ENCODE assay signal across 18 cellular contexts in the genomic region with DNA sequence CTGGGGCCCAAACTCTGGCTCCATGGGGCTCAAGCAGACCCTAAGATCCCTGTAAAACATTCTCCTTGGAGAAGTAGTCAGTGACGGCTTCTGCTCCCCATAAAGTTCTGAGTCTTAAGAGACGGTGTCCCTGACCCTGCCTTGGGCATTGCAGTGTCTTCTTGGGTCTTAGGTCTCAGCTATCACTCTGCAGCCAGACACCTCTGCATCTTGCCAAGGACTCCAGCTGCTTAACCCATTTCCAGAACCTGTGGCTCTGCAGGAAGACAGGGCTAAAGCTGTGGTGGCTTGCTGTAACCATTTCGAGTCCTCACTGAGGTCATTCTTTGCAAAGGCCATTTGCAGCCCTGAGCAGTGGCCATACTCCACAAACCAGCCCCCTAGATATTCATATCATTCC.
DNase-seq lines count a peak whose midpoint lies in the region; ATAC-seq and TF ChIP-seq lines count a peak whose summit lies in the region.
"Had no signal": no experiment of that assay in that cellular context is flagged by ENCODE, and none has a peak within 500 bp of the region (broad histone marks: within the 10 kb centered on the region; RNA-seq: fewer than 3 reads in every experiment).

No MANE protein-coding gene starts in this region.

- H3K27me3 ChIP-seq in psoas muscle (ENCODE audit: insufficient read depth in 3 of 3, low read length in 2 of 3): no peaks in the 10 kb centered on the region
- H3K27me3 ChIP-seq: BLaER1 had no signal

- DNase-seq in psoas muscle: no peak
- no peak for DNase-seq in activated T-cell treated with anti-CD3 and anti-CD28 coated beads, Interleukin-2, amount 50 U/mL, for 1 hour
- no peak for DNase-seq in stimulated activated CD4-positive, alpha-beta T cell treated with anti-CD3 and anti-CD28 coated beads, Interleukin-12 subunit alpha, Interleukin-12 subunit beta, amount 100 ng/mL, for 4 hours
- no peak for DNase-seq in Ammon's horn (ENCODE audit: low spot score)
- DNase-seq: CD4-positive, alpha-beta T cell; CD8-positive, alpha-beta memory T cell; DMS 273 treated with DMSO at 0.1 percent for 48 hours; DMS79; EL; GDM1; H9; HFFc6 had no signal

- ATAC-seq in psoas muscle: peak in 3 of 4 donors; percentile 37 to 58 (median 41)
- ATAC-seq: GM12878, GM23338, HCT116 had no signal

- no peaks in the 10 kb centered on the region for H3K9me3 ChIP-seq in HEK293 (ENCODE audit: control insufficient read depth, insufficient read depth, low read depth, low read length)
- no peaks in the 10 kb centered on the region for H3K9me3 ChIP-seq in psoas muscle
- H3K9me3 ChIP-seq: BLaER1 had no signal

- H3K27ac ChIP-seq in HEK293 (ENCODE audit: extremely low read depth, low read depth, low read length): no peak overlapping the region
- peak overlapping the region; percentile 88; the same call in 1 of the 2 replicates for H3K27ac ChIP-seq in VCaP
- H3K27ac ChIP-seq in psoas muscle: no peak overlapping the region
- H3K27ac ChIP-seq: BLaER1 had no signal

- no peaks in the 10 kb centered on the region for H3K4me1 ChIP-seq in HEK293 (ENCODE audit: control insufficient read depth, insufficient read depth, low read length)
- peaks cover 5% of the 10 kb centered on the region for H3K4me1 ChIP-seq in psoas muscle

- H3K4me3 ChIP-seq in HEK293 (ENCODE audit: low read depth, low read length) (no peak overlapping the region), psoas muscle (no peak overlapping the region)
- H3K4me3 ChIP-seq: BLaER1, GM12878, GM23338 had no signal

- intact Hi-C loops in psoas muscle (cut with DNase I): no loop called here

- WGBS in psoas muscle, 3 donors: 58 to 92% (median 91%) methylated on average over 3 of the region's 3 CpGs

- H3K36me3 ChIP-seq in HEK293 (ENCODE audit: control insufficient read depth in 2 of 2, insufficient read depth in 1 of 2, low read length in 2 of 2): no peaks in the 10 kb centered on the region
- no peaks in the 10 kb centered on the region for H3K36me3 ChIP-seq in psoas muscle (ENCODE audit: insufficient read depth in 1 of 2, low read depth in 1 of 2)
- H3K36me3 ChIP-seq: BLaER1 had no signal

- CTCF ChIA-PET in HEK293 (lab: Yijun Ruan, JAX): interaction anchor here (0.6 kb wide), 1 partner anchor 59 kb away, joined by 3 read pairs; no protein-coding TSS in a partner anchor

- no peak for TF ChIP-seq CTCF in HEK293 (tag by site-specific recombination; IDR thresholded peaks at IDR 0.05)
- no peak for TF ChIP-seq CTCF in VCaP (conservative IDR thresholded peaks at IDR 0.05)
- TF ChIP-seq CTCF in psoas muscle (IDR thresholded peaks at IDR 0.05): no peak

- POLR2A ChIA-PET in HEK293 (lab: Yijun Ruan, JAX): no interaction called here

TF ChIP-seq in HEK293, 187 proteins besides CTCF, POLR2A, EP300 and RAD21:
- TF ChIP-seq ZNF830 (tag by site-specific recombination; IDR thresholded peaks at IDR 0.05; ENCODE audit: low read depth) (no peak), ZIC2 (tag by site-specific recombination; IDR thresholded peaks at IDR 0.05) (peak; percentile 8; the same call in 1 of the 2 replicates)
